ENCODE assay signal across 12 cellular contexts in the genomic region with DNA sequence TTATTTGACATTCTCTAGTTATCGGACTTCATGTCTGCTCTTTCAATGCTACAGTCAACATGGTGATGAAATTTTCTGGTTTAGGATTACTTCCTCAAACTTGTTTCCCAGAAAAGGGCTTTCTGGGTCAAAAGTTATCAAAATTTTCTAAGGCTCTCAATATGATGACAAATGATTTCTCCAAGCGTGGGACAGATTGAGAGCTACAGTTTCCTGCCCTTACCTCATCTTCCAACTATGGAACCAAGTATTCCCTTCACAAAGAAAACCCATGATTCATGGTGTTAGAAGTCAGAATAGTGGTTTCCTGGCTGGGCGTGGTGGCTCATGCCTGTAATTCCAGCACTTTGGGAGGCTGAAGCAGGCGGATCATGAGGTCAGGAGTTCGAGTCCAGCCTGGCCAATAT. TPM values are rescaled to one million over a fixed set of nuclear protein-coding genes. Genes with fewer than 3 reads are reported as not detected.
DNase-seq lines count a peak whose midpoint lies in the region; ATAC-seq and TF ChIP-seq lines count a peak whose summit lies in the region.
"Had no signal": no experiment of that assay in that cellular context is flagged by ENCODE, and none has a peak within 500 bp of the region (broad histone marks: within the 10 kb centered on the region; RNA-seq: fewer than 3 reads in every experiment).

No MANE protein-coding gene starts in this region.

- peak; percentile 59 for DNase-seq in 8988T
- peak; percentile 98 for DNase-seq in HT1080 (ENCODE audit: low read depth)
- peak; percentile 45 for DNase-seq in UCSD-AML1 (lab: John Stamatoyannopoulos, UW; ENCODE audit: unreplicated experiment)
- no peak for DNase-seq in right atrium auricular region (ENCODE audit: low spot score)
- DNase-seq in natural killer cell = no peak
- no peak for DNase-seq in activated gamma-delta T cell (lab: John Stamatoyannopoulos, UW)
- DNase-seq in activated CD8-positive, alpha-beta T cell treated with anti-CD3 and anti-CD28 coated beads, Interleukin-2, amount 10 ng/mL, durations not matched to agents 7 days and 5 days = no peak
- no peak for DNase-seq in ecto neural progenitor cell (ENCODE audit: low spot score)
- DNase-seq: activated CD4-positive, alpha-beta T cell treated with anti-CD3 and anti-CD28 coated beads for 4 hours; dorsolateral prefrontal cortex; nephron progenitor cell had no signal

- H3K27me3 Mint-ChIP-seq in natural killer cell (ENCODE audit: low read depth in 2 of 2) = peaks cover 0 to 5% of the 10 kb centered on the region in 2 donors
- H3K27me3 Mint-ChIP-seq in activated CD8-positive, alpha-beta T cell treated with anti-CD3 and anti-CD28 coated beads, Interleukin-2, amount 10 ng/mL, durations not matched to agents 7 days and 5 days (ENCODE audit: low read depth) = no peaks in the 10 kb centered on the region

- CTCF ChIA-PET in activated CD8-positive, alpha-beta T cell treated with anti-CD3 and anti-CD28 coated beads, Interleukin-2, amount 10 ng/mL, durations not matched to agents 7 days and 5 days (lab: Charles Lee) = interaction anchor here (2.4 to 2.5 kb wide), 2 partner anchors 9 to 13 kb away, joined by 7 to 22 read pairs; no protein-coding TSS in a partner anchor

- H3K9me3 Mint-ChIP-seq in natural killer cell = no peaks in the 10 kb centered on the region
- H3K9me3 Mint-ChIP-seq in activated CD8-positive, alpha-beta T cell treated with anti-CD3 and anti-CD28 coated beads, Interleukin-2, amount 10 ng/mL, durations not matched to agents 7 days and 5 days (ENCODE audit: insufficient read depth) = peaks cover 5% of the 10 kb centered on the region
- H3K9me3 Mint-ChIP-seq: nephron progenitor cell had no signal

- no peak overlapping the region for H3K27ac Mint-ChIP-seq in natural killer cell
- no peak overlapping the region for H3K27ac Mint-ChIP-seq in activated CD8-positive, alpha-beta T cell treated with anti-CD3 and anti-CD28 coated beads, Interleukin-2, amount 10 ng/mL, durations not matched to agents 7 days and 5 days
- H3K27ac Mint-ChIP-seq: nephron progenitor cell had no signal

- no peak for ATAC-seq in natural killer cell
- ATAC-seq in activated CD8-positive, alpha-beta T cell treated with anti-CD3 and anti-CD28 coated beads, Interleukin-2, amount 10 ng/mL, durations not matched to agents 7 days and 5 days = no peak

- peaks cover 0 to 3% of the 10 kb centered on the region in 2 donors for H3K9me3 ChIP-seq in right atrium auricular region

- peak overlapping the region; percentile 27 to 94 for H3K27ac ChIP-seq in right atrium auricular region
- H3K27ac ChIP-seq: dorsolateral prefrontal cortex had no signal

- H3K4me3 Mint-ChIP-seq in natural killer cell = no peak overlapping the region
- no peak overlapping the region for H3K4me3 Mint-ChIP-seq in activated CD8-positive, alpha-beta T cell treated with anti-CD3 and anti-CD28 coated beads, Interleukin-2, amount 10 ng/mL, durations not matched to agents 7 days and 5 days
- H3K4me3 Mint-ChIP-seq: CD14-positive monocyte, nephron progenitor cell had no signal

- intact Hi-C loops in natural killer cell (cut with micrococcal nuclease) = no loop called here

- H3K36me3 Mint-ChIP-seq in natural killer cell = no peaks in the 10 kb centered on the region
- peaks cover 2% of the 10 kb centered on the region for H3K36me3 Mint-ChIP-seq in activated CD8-positive, alpha-beta T cell treated with anti-CD3 and anti-CD28 coated beads, Interleukin-2, amount 10 ng/mL, durations not matched to agents 7 days and 5 days (ENCODE audit: low read depth)
- H3K36me3 Mint-ChIP-seq: CD14-positive monocyte had no signal

- H3K27me3 ChIP-seq in right atrium auricular region = no peaks in the 10 kb centered on the region

- TF ChIP-seq CTCF in right atrium auricular region (IDR thresholded peaks at IDR 0.05) = no peak
- TF ChIP-seq CTCF in natural killer cell (IDR thresholded peaks at IDR 0.05) = no peak

- no peak overlapping the region for H3K4me3 ChIP-seq in right atrium auricular region
- H3K4me3 ChIP-seq: dorsolateral prefrontal cortex had no signal

- POLR2A ChIA-PET in activated CD8-positive, alpha-beta T cell treated with anti-CD3 and anti-CD28 coated beads, Interleukin-2, amount 10 ng/mL, durations not matched to agents 7 days and 5 days (lab: Charles Lee) = interaction anchor here (1.2 kb wide), 1 partner anchor 10 kb away, joined by 3 read pairs; no protein-coding TSS in a partner anchor

- peaks cover 0 to 51% of the 10 kb centered on the region in 2 donors for H3K4me1 ChIP-seq in right atrium auricular region

- H3K4me1 Mint-ChIP-seq in natural killer cell = no peaks in the 10 kb centered on the region
- peaks cover 45% of the 10 kb centered on the region for H3K4me1 Mint-ChIP-seq in activated CD8-positive, alpha-beta T cell treated with anti-CD3 and anti-CD28 coated beads, Interleukin-2, amount 10 ng/mL, durations not matched to agents 7 days and 5 days (ENCODE audit: low read depth)
- H3K4me1 Mint-ChIP-seq: nephron progenitor cell had no signal

- H3K36me3 ChIP-seq in right atrium auricular region = peaks cover 28% of the 10 kb centered on the region

RNA-seq across cellular contexts. Expression of a gene that starts 17.8 kb away (rescaled TPM):
- total RNA-seq in HT1080 (2014; rRNA removed; shearing (Covaris generic)) = 1.9 and 2.3 TPM in 2 replicates
- 1.2 and 1.7 TPM in 2 replicates for polyA plus RNA-seq in HT1080 (2015; cell fraction: cytosol; rRNA removed)
- polyA plus RNA-seq in HT1080 (2015; cell fraction: nucleus; rRNA removed) = 6.5 and 9.1 TPM in 2 replicates
- total RNA-seq in right atrium auricular region (100 to 1,000 TPM; 119 to 247 TPM), natural killer cell (under 1 TPM; 0.07 to 0.14 (median 0.10) TPM)
- total RNA-seq in activated CD8-positive, alpha-beta T cell treated with anti-CD3 and anti-CD28 coated beads, Interleukin-2, amount 10 ng/mL, durations not matched to agents 7 days and 5 days = 1 to 10 TPM; 1.2 TPM
- polyA plus RNA-seq: CD14-positive monocyte had no signal

Comparison
In these comparisons a context has a peak if more than half of its experiments do, and no peak if none do; other contexts are left out.
1. DNase-seq: peak in 8988T (single experiment), HT1080 (single experiment) and UCSD-AML1 (single experiment); none in right atrium auricular region (single experiment), natural killer cell (single experiment), activated gamma-delta T cell (single experiment), activated CD8-positive, alpha-beta T cell treated with anti-CD3 and anti-CD28 coated beads, Interleukin-2, amount 10 ng/mL, durations not matched to agents 7 days and 5 days (single experiment) and ecto neural progenitor cell (single experiment).
2. RNA of a gene that starts 17.8 kb away (total RNA-seq): 119 to 247 TPM in right atrium auricular region; 1.9 to 2.3 TPM in HT1080, 1.2 TPM in activated CD8-positive, alpha-beta T cell treated with anti-CD3 and anti-CD28 coated beads, Interleukin-2, amount 10 ng/mL, durations not matched to agents 7 days and 5 days and 0.07 to 0.14 TPM in natural killer cell; every median in the first group is over 10 times any median in the second.